16 cellular contexts compared by ENCODE assay signal in genomic region chr18:58158459-58158858, GRCh38.
"Had no signal": no experiment of that assay in that cellular context is flagged by ENCODE, and none has a peak within 500 bp of the region (broad histone marks: within the 10 kb centered on the region; RNA-seq: fewer than 3 reads in every experiment).

No MANE protein-coding gene starts in this region.

- DNase-seq: dermis blood vessel endothelial cell; effector memory CD4-positive, alpha-beta T cell; heart right ventricle; naive B cell; right cardiac atrium; sigmoid colon; stimulated activated CD4-positive, alpha-beta T cell treated with anti-CD3 and anti-CD28 coated beads, Interleukin-2, amount 100 ng/mL, for 24 hours; stimulated activated CD4-positive, alpha-beta T cell treated with anti-CD3 and anti-CD28 coated beads, Interleukin-4, amount 100 ng/mL, for 24 hours; transverse colon had no signal

- ATAC-seq: gastroesophageal sphincter; heart right ventricle; left lobe of liver; right cardiac atrium; stimulated activated memory B cell treated with anti-CD40 and anti-IgM and Interleukin-4, amounts not matched to agents 10 μg/mL and 1 μg/mL and 100 μg/mL, for 72 hours had no signal

- H3K27me3 Mint-ChIP-seq: memory B cell; stimulated activated memory B cell treated with anti-CD40 and anti-IgM and Interleukin-4, amounts not matched to agents 10 μg/mL and 1 μg/mL and 100 μg/mL, for 72 hours; stimulated activated naive CD8-positive, alpha-beta T cell treated with anti-CD3 and anti-CD28 coated beads, Interleukin-15, Interleukin-2, amounts not matched to agents 100 ng/mL and 50 ng/mL, for 24 hours had no signal

- H3K4me1 Mint-ChIP-seq: neural progenitor cell had no signal

- H3K4me3 Mint-ChIP-seq: memory B cell; naive B cell; nephron; neural progenitor cell; stimulated activated memory B cell treated with anti-CD40 and anti-IgM and Interleukin-4, amounts not matched to agents 10 μg/mL and 1 μg/mL and 100 μg/mL, for 72 hours; stimulated activated naive CD8-positive, alpha-beta T cell treated with anti-CD3 and anti-CD28 coated beads, Interleukin-15, Interleukin-2, amounts not matched to agents 100 ng/mL and 50 ng/mL, for 24 hours had no signal

- H3K27ac Mint-ChIP-seq: memory B cell; nephron; neural progenitor cell; stimulated activated memory B cell treated with anti-CD40 and anti-IgM and Interleukin-4, amounts not matched to agents 10 μg/mL and 1 μg/mL and 100 μg/mL, for 72 hours; stimulated activated naive CD8-positive, alpha-beta T cell treated with anti-CD3 and anti-CD28 coated beads, Interleukin-15, Interleukin-2, amounts not matched to agents 100 ng/mL and 50 ng/mL, for 24 hours had no signal

- H3K9me3 Mint-ChIP-seq: memory B cell; naive B cell; nephron; neural progenitor cell; stimulated activated memory B cell treated with anti-CD40 and anti-IgM and Interleukin-4, amounts not matched to agents 10 μg/mL and 1 μg/mL and 100 μg/mL, for 72 hours; stimulated activated naive CD8-positive, alpha-beta T cell treated with anti-CD3 and anti-CD28 coated beads, Interleukin-15, Interleukin-2, amounts not matched to agents 100 ng/mL and 50 ng/mL, for 24 hours had no signal
